In the genomic region with DNA sequence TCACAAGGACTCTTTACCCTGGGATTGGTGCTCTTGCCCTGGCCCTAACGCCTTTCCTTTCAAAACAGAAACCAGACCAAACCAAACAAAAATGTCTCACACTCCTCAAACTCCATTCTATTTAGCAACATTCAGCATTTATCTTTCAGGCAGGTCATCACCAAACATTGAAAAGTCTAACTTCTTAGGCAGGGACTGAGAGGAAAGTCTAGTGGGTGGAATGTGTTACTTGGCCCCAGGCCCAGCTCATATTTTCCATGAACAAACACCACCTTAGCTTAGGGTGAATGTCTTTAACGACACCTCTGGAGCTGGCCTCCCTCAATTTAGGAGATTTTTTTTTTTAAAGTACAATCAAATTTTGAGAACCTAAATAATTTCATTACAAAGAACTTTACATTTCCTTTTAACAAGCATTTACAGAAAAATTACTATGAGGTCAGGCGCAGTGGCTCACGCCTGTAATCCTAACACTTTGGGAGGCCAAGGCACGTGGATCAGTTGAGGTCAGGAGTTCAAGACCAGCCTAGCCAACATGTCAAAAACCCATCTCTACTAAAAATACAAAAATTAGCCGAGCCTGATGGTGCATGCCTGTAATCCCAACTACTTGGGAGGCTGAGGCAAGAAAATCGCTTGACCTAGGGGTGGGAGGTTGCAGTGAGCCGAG, we compare ENCODE assay signal across 1 cellular context.
TF ChIP-seq lines count a peak whose summit lies in the region.

No MANE protein-coding gene starts in this region.

TF ChIP-seq in HepG2, 621 proteins besides CTCF, POLR2A, EP300 and RAD21 (continues in another document):
- TF ChIP-seq ZMYM4 (CRISPR knock-in tag; IDR thresholded peaks at IDR 0.05) (peak; percentile 33; the same call in 1 of the 2 replicates), FIP1L1 (IDR thresholded peaks at IDR 0.05; ENCODE audit: borderline replicate concordance, insufficient read depth, low read depth, low read length) (no peak), ZNF263 (CRISPR knock-in tag; IDR thresholded peaks at IDR 0.05) (no peak), ZNF124 (CRISPR knock-in tag; IDR thresholded peaks at IDR 0.05) (0 out of 2 replicates have a peak, but pooled peaks have one; percentile 23), TBX3 (IDR thresholded peaks at IDR 0.05; ENCODE audit: borderline replicate concordance) (0 out of 2 replicates have a peak, but pooled peaks have one; percentile 21), KLF15 (CRISPR knock-in tag; IDR thresholded peaks at IDR 0.05; ENCODE audit: borderline replicate concordance) (no peak), TEAD3 (CRISPR knock-in tag; optimal IDR thresholded peaks at IDR 0.05; ENCODE audit: borderline replicate concordance) (peak; percentile 99), HOXA9 (CRISPR knock-in tag; IDR thresholded peaks at IDR 0.05; ENCODE audit: borderline replicate concordance) (no peak), ZNF557 (CRISPR knock-in tag; IDR thresholded peaks at IDR 0.05) (no peak), ZNF24 (IDR thresholded peaks at IDR 0.05) (no peak), DPF2 (CRISPR knock-in tag; IDR thresholded peaks at IDR 0.05; ENCODE audit: borderline replicate concordance, low read depth) (0 out of 2 replicates have a peak, but pooled peaks have one; percentile 27), RFXAP (CRISPR knock-in tag; IDR thresholded peaks at IDR 0.05; ENCODE audit: borderline replicate concordance) (0 out of 2 replicates have a peak, but pooled peaks have one; percentile 46), ZNF337 (CRISPR knock-in tag; IDR thresholded peaks at IDR 0.05; ENCODE audit: borderline replicate concordance, low read depth) (no peak), NFIC (IDR thresholded peaks at IDR 0.05; ENCODE audit: low read length) (peak; percentile 85), ESRRA (CRISPR knock-in tag; IDR thresholded peaks at IDR 0.05; ENCODE audit: low read depth) (no peak), MIER2 (CRISPR knock-in tag; IDR thresholded peaks at IDR 0.05) (peak; percentile 47; the same call in 1 of the 2 replicates), HOXA3 (CRISPR knock-in tag; IDR thresholded peaks at IDR 0.05) (peak; percentile 56), ZNF260 (CRISPR knock-in tag; IDR thresholded peaks at IDR 0.05; ENCODE audit: borderline replicate concordance, low read depth) (no peak), KLF12 (CRISPR knock-in tag; IDR thresholded peaks at IDR 0.05; ENCODE audit: borderline replicate concordance) (0 out of 2 replicates have a peak, but pooled peaks have one; percentile 27), MAFF (IDR thresholded peaks at IDR 0.05; ENCODE audit: low read depth, low read length) (peak; percentile 78), FOSL2 (CRISPR knock-in tag; IDR thresholded peaks at IDR 0.05) (peak; percentile 63), SOX5 (CRISPR knock-in tag; IDR thresholded peaks at IDR 0.05; ENCODE audit: borderline replicate concordance) (peak; percentile 43; the same call in 1 of the 2 replicates), ARNT (IDR thresholded peaks at IDR 0.05) (no peak), ZNF543 (CRISPR knock-in tag; IDR thresholded peaks at IDR 0.05) (no peak), TARDBP (CRISPR knock-in tag; IDR thresholded peaks at IDR 0.05) (no peak), NR2F6 (IDR thresholded peaks at IDR 0.05) (peak; percentile 64; the same call in 1 of the 2 replicates), NR2F6 (CRISPR knock-in tag; IDR thresholded peaks at IDR 0.05) (peak; percentile 61; the same call in 1 of the 2 replicates), LCORL (IDR thresholded peaks at IDR 0.05) (peak; percentile 33; the same call in 1 of the 2 replicates), LCORL (CRISPR knock-in tag; IDR thresholded peaks at IDR 0.05) (peak; percentile 59), ZNF644 (CRISPR knock-in tag; IDR thresholded peaks at IDR 0.05; ENCODE audit: low read depth) (peak; percentile 40; the same call in 1 of the 2 replicates), ZNF777 (CRISPR knock-in tag; IDR thresholded peaks at IDR 0.05) (no peak), RFX5 (IDR thresholded peaks at IDR 0.05; ENCODE audit: low read depth, low read length) (no peak), GFI1 (CRISPR knock-in tag; IDR thresholded peaks at IDR 0.05; ENCODE audit: borderline replicate concordance) (peak; percentile 84), KMT2B (CRISPR knock-in tag; IDR thresholded peaks at IDR 0.05) (no peak), SKI (IDR thresholded peaks at IDR 0.05; ENCODE audit: partially characterized antibody) (peak; percentile 35), ZNF143 (CRISPR knock-in tag; IDR thresholded peaks at IDR 0.05) (no peak), ZNF121 (CRISPR knock-in tag; IDR thresholded peaks at IDR 0.05) (no peak), SYNCRIP (IDR thresholded peaks at IDR 0.05; ENCODE audit: insufficient read depth, low read depth, low read length) (no peak)
- TF ChIP-seq, protein P1, sequence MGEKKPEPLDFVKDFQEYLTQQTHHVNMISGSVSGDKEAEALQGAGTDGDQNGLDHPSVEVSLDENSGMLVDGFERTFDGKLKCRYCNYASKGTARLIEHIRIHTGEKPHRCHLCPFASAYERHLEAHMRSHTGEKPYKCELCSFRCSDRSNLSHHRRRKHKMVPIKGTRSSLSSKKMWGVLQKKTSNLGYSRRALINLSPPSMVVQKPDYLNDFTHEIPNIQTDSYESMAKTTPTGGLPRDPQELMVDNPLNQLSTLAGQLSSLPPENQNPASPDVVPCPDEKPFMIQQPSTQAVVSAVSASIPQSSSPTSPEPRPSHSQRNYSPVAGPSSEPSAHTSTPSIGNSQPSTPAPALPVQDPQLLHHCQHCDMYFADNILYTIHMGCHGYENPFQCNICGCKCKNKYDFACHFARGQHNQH (CRISPR knock-in tag; IDR thresholded peaks at IDR 0.05), result peak; percentile 44; the same call in 1 of the 2 replicates
- TF ChIP-seq, protein P2, sequence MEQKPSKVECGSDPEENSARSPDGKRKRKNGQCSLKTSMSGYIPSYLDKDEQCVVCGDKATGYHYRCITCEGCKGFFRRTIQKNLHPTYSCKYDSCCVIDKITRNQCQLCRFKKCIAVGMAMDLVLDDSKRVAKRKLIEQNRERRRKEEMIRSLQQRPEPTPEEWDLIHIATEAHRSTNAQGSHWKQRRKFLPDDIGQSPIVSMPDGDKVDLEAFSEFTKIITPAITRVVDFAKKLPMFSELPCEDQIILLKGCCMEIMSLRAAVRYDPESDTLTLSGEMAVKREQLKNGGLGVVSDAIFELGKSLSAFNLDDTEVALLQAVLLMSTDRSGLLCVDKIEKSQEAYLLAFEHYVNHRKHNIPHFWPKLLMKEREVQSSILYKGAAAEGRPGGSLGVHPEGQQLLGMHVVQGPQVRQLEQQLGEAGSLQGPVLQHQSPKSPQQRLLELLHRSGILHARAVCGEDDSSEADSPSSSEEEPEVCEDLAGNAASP (CRISPR knock-in tag; IDR thresholded peaks at IDR 0.05; ENCODE audit: borderline replicate concordance), result peak; percentile 62; the same call in 1 of the 2 replicates
- TF ChIP-seq, protein P3, sequence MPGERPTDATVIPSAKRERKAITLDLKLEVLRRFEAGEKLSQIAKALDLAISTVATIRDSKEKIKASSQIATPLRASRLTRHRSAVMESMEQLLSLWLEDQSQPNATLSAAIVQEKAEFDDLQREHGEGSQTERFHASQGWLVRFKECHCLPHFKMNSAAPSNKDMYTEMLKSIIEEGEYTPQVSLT (CRISPR knock-in tag; IDR thresholded peaks at IDR 0.05; ENCODE audit: borderline replicate concordance, low read depth), result no peak
- TF ChIP-seq, protein P4, sequence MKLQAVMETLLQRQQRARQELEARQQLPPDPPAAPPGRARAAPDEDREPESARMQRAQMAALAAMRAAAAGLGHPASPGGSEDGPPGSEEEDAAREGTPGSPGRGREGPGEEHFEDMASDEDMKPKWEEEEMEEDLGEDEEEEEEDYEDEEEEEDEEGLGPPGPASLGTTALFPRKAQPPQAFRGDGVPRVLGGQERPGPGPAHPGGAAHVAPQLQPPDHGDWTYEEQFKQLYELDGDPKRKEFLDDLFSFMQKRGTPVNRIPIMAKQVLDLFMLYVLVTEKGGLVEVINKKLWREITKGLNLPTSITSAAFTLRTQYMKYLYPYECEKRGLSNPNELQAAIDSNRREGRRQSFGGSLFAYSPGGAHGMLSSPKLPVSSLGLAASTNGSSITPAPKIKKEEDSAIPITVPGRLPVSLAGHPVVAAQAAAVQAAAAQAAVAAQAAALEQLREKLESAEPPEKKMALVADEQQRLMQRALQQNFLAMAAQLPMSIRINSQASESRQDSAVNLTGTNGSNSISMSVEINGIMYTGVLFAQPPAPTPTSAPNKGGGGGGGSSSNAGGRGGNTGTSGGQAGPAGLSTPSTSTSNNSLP (IDR thresholded peaks at IDR 0.05; ENCODE audit: low read depth, low read length), result no peak
- TF ChIP-seq, protein P5, sequence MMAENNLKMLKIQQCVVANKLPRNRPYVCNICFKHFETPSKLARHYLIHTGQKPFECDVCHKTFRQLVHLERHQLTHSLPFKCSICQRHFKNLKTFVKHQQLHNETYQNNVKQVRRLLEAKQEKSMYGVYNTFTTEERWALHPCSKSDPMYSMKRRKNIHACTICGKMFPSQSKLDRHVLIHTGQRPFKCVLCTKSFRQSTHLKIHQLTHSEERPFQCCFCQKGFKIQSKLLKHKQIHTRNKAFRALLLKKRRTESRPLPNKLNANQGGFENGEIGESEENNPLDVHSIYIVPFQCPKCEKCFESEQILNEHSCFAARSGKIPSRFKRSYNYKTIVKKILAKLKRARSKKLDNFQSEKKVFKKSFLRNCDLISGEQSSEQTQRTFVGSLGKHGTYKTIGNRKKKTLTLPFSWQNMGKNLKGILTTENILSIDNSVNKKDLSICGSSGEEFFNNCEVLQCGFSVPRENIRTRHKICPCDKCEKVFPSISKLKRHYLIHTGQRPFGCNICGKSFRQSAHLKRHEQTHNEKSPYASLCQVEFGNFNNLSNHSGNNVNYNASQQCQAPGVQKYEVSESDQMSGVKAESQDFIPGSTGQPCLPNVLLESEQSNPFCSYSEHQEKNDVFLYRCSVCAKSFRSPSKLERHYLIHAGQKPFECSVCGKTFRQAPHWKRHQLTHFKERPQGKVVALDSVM (CRISPR knock-in tag; IDR thresholded peaks at IDR 0.05), result peak; percentile 52
- TF ChIP-seq, protein P6, sequence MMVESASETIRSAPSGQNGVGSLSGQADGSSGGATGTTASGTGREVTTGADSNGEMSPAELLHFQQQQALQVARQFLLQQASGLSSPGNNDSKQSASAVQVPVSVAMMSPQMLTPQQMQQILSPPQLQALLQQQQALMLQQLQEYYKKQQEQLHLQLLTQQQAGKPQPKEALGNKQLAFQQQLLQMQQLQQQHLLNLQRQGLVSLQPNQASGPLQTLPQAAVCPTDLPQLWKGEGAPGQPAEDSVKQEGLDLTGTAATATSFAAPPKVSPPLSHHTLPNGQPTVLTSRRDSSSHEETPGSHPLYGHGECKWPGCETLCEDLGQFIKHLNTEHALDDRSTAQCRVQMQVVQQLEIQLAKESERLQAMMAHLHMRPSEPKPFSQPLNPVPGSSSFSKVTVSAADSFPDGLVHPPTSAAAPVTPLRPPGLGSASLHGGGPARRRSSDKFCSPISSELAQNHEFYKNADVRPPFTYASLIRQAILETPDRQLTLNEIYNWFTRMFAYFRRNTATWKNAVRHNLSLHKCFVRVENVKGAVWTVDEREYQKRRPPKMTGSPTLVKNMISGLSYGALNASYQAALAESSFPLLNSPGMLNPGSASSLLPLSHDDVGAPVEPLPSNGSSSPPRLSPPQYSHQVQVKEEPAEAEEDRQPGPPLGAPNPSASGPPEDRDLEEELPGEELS (CRISPR knock-in tag; IDR thresholded peaks at IDR 0.05), result peak; percentile 57
- TF ChIP-seq, protein P7, sequence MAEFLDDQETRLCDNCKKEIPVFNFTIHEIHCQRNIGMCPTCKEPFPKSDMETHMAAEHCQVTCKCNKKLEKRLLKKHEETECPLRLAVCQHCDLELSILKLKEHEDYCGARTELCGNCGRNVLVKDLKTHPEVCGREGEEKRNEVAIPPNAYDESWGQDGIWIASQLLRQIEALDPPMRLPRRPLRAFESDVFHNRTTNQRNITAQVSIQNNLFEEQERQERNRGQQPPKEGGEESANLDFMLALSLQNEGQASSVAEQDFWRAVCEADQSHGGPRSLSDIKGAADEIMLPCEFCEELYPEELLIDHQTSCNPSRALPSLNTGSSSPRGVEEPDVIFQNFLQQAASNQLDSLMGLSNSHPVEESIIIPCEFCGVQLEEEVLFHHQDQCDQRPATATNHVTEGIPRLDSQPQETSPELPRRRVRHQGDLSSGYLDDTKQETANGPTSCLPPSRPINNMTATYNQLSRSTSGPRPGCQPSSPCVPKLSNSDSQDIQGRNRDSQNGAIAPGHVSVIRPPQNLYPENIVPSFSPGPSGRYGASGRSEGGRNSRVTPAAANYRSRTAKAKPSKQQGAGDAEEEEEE (CRISPR knock-in tag; IDR thresholded peaks at IDR 0.05; ENCODE audit: borderline replicate concordance), result no peak
- TF ChIP-seq, protein P8, sequence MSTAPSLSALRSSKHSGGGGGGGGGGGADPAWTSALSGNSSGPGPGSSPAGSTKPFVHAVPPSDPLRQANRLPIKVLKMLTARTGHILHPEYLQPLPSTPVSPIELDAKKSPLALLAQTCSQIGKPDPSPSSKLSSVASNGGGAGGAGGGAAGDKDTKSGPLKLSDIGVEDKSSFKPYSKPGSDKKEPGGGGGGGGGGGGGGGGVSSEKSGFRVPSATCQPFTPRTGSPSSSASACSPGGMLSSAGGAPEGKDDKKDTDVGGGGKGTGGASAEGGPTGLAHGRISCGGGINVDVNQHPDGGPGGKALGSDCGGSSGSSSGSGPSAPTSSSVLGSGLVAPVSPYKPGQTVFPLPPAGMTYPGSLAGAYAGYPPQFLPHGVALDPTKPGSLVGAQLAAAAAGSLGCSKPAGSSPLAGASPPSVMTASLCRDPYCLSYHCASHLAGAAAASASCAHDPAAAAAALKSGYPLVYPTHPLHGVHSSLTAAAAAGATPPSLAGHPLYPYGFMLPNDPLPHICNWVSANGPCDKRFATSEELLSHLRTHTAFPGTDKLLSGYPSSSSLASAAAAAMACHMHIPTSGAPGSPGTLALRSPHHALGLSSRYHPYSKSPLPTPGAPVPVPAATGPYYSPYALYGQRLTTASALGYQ (CRISPR knock-in tag; IDR thresholded peaks at IDR 0.05), result peak; percentile 63; the same call in 1 of the 2 replicates
- TF ChIP-seq, protein P9, sequence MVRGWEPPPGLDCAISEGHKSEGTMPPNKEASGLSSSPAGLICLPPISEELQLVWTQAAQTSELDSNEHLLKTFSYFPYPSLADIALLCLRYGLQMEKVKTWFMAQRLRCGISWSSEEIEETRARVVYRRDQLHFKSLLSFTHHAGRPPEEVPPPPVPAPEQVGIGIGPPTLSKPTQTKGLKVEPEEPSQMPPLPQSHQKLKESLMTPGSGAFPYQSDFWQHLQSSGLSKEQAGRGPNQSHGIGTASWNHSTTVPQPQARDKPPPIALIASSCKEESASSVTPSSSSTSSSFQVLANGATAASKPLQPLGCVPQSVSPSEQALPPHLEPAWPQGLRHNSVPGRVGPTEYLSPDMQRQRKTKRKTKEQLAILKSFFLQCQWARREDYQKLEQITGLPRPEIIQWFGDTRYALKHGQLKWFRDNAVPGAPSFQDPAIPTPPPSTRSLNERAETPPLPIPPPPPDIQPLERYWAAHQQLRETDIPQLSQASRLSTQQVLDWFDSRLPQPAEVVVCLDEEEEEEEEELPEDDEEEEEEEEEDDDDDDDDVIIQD (CRISPR knock-in tag; IDR thresholded peaks at IDR 0.05; ENCODE audit: low read depth), result peak; percentile 24; the same call in 1 of the 2 replicates
